In the genomic region with DNA sequence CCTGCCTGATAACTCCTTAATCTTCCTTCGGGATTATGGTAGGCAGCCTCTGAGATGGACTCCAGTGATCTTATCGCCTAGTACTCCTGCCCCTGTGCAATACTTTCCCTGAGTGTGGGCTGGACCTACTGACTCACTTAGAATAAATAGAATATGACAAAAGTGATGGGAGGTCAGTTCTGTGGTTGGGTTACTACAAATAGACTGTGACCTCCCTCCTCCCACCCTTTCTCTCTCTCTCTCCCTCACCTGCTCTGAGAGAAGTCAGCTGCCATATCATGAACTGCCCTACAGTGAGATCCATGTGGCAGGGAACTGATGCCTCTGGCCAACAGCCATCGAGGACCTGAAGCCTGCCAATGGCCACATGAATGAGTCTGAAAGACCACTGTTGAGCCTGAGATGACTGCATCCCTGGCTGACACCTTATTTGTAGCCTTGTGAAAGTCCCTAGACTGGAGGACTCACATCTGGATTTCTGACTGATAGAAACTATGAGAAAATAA, we compare ENCODE assay signal across 10 cellular contexts.
DNase-seq lines count a peak whose midpoint lies in the region; ATAC-seq and TF ChIP-seq lines count a peak whose summit lies in the region.
"Had no signal": no experiment of that assay in that cellular context is flagged by ENCODE, and none has a peak within 500 bp of the region (broad histone marks: within the 10 kb centered on the region; RNA-seq: fewer than 3 reads in every experiment).

No MANE protein-coding gene starts in this region.

- no peaks in the 10 kb centered on the region for H3K36me3 ChIP-seq in MM.1S (replicated peaks; ENCODE audit: insufficient read depth, low read length)

- H3K4me1 ChIP-seq in MM.1S (ENCODE audit: low read length): peaks cover 16% of the 10 kb centered on the region

- no peaks in the 10 kb centered on the region for H3K9me3 ChIP-seq in MM.1S (replicated peaks; ENCODE audit: insufficient read depth, low read length)

- H3K4me3 ChIP-seq in MM.1S (ENCODE audit: low read length): no peak overlapping the region

- H3K27me3 ChIP-seq in MM.1S (replicated peaks; ENCODE audit: insufficient read depth, low read length): no peaks in the 10 kb centered on the region

- H3F3A ChIP-seq in MM.1S (ENCODE audit: insufficient read depth, low read length): no peaks in the 10 kb centered on the region

- ATAC-seq in GM18520 (IDR thresholded peaks at IDR 0.05; ENCODE audit: unreplicated experiment) (peak; percentile 67), HG02623 (IDR thresholded peaks at IDR 0.05; ENCODE audit: unreplicated experiment) (peak; percentile 79)

- H4K20me1 ChIP-seq in MM.1S (ENCODE audit: insufficient read depth, low read length): no peaks in the 10 kb centered on the region

- peak overlapping the region; percentile 22; the same call in 1 of the 2 replicates for H3K27ac ChIP-seq in MM.1S (ENCODE audit: low read length)

- H3K9me2 ChIP-seq in MM.1S (replicated peaks; ENCODE audit: insufficient read depth, low read length): no peaks in the 10 kb centered on the region

- no peaks in the 10 kb centered on the region for H3K79me2 ChIP-seq in MM.1S (ENCODE audit: low read length)

- no peak overlapping the region for H3K9ac ChIP-seq in MM.1S (ENCODE audit: low read length)

- DNase-seq in MM.1S (peak; percentile 75), iris pigment epithelial cell (ENCODE audit: low read depth) (peak; percentile 2), 8988T (no peak), NCI-H446 treated with DMSO at 0.1 percent for 48 hours (lab: John Stamatoyannopoulos, UW) (no peak), foreskin melanocyte (no peak), amygdala (lab: John Stamatoyannopoulos, UW) (no peak)
- DNase-seq: activated CD4-positive, alpha-beta T cell treated with anti-CD3 and anti-CD28 coated beads, Interleukin-2, amount 50 U/mL, for 4 hours; effector CD8-positive, alpha-beta T cell had no signal

- peak overlapping the region; percentile 25 for H3K4me2 ChIP-seq in MM.1S (ENCODE audit: low read depth, low read length)

- no peak for TF ChIP-seq CTCF in MM.1S (IDR thresholded peaks at IDR 0.05; ENCODE audit: low read length)

- H2AFZ ChIP-seq in MM.1S (ENCODE audit: low read length): no peak overlapping the region

Comparison
In these comparisons a context has a peak if more than half of its experiments do, and no peak if none do; other contexts are left out.
1. DNase-seq: peak in MM.1S (single experiment) and iris pigment epithelial cell (single experiment); none in 8988T (single experiment), NCI-H446 treated with DMSO at 0.1 percent for 48 hours (single experiment), foreskin melanocyte (single experiment) and amygdala (0 of 56).